1 cellular context compared by ENCODE assay signal in genomic region chr9:124869466-124869985, GRCh38.
A peak's percentile ranks its signal among the peaks of the same experiment; 100 is the strongest.
TF ChIP-seq lines count a peak whose summit lies in the region.

No MANE protein-coding gene starts in this region.

TF ChIP-seq in HepG2, 621 proteins besides CTCF, POLR2A, EP300 and RAD21 (continued from another document):
- TF ChIP-seq, protein P1, sequence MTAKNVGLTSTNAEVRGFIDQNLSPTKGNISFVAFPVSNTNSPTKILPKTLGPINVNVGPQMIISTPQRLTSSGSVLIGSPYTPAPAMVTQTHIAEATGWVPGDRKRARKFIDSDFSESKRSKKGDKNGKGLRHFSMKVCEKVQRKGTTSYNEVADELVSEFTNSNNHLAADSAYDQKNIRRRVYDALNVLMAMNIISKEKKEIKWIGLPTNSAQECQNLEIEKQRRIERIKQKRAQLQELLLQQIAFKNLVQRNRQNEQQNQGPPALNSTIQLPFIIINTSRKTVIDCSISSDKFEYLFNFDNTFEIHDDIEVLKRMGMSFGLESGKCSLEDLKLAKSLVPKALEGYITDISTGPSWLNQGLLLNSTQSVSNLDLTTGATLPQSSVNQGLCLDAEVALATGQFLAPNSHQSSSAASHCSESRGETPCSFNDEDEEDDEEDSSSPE (CRISPR knock-in tag; IDR thresholded peaks at IDR 0.05), result no peak
- TF ChIP-seq ZNF558 (CRISPR knock-in tag; IDR thresholded peaks at IDR 0.05; ENCODE audit: borderline replicate concordance), result 0 out of 2 replicates have a peak, but pooled peaks have one; percentile 28
- no peak for TF ChIP-seq ZNF264 (CRISPR knock-in tag; IDR thresholded peaks at IDR 0.05)
- 0 out of 2 replicates have a peak, but pooled peaks have one; percentile 14 for TF ChIP-seq CBFB (CRISPR knock-in tag; IDR thresholded peaks at IDR 0.05)
- peak; percentile 42; the same call in 1 of the 2 replicates for TF ChIP-seq ZNF230 (CRISPR knock-in tag; IDR thresholded peaks at IDR 0.05)
- 0 out of 2 replicates have a peak, but pooled peaks have one; percentile 38 for TF ChIP-seq CHCHD3 (CRISPR knock-in tag; IDR thresholded peaks at IDR 0.05)
- no peak for TF ChIP-seq ZBTB1 (CRISPR knock-in tag; IDR thresholded peaks at IDR 0.05; ENCODE audit: borderline replicate concordance)
- TF ChIP-seq, protein P2, sequence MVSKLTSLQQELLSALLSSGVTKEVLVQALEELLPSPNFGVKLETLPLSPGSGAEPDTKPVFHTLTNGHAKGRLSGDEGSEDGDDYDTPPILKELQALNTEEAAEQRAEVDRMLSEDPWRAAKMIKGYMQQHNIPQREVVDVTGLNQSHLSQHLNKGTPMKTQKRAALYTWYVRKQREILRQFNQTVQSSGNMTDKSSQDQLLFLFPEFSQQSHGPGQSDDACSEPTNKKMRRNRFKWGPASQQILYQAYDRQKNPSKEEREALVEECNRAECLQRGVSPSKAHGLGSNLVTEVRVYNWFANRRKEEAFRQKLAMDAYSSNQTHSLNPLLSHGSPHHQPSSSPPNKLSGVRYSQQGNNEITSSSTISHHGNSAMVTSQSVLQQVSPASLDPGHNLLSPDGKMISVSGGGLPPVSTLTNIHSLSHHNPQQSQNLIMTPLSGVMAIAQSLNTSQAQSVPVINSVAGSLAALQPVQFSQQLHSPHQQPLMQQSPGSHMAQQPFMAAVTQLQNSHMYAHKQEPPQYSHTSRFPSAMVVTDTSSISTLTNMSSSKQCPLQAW (CRISPR knock-in tag; IDR thresholded peaks at IDR 0.05), result peak; percentile 9; the same call in 1 of the 2 replicates
- TF ChIP-seq ZNF569 (CRISPR knock-in tag; IDR thresholded peaks at IDR 0.05; ENCODE audit: borderline replicate concordance), result no peak
- 0 out of 2 replicates have a peak, but pooled peaks have one; percentile 5 for TF ChIP-seq ZNF34 (CRISPR knock-in tag; IDR thresholded peaks at IDR 0.05; ENCODE audit: borderline replicate concordance)
- TF ChIP-seq ZNF564 (CRISPR knock-in tag; IDR thresholded peaks at IDR 0.05), result no peak
- peak; percentile 22; the same call in 1 of the 2 replicates for TF ChIP-seq ARID2 (CRISPR knock-in tag; IDR thresholded peaks at IDR 0.05; ENCODE audit: borderline replicate concordance)
- no peak for TF ChIP-seq ZMYM2 (CRISPR knock-in tag; IDR thresholded peaks at IDR 0.05)
- TF ChIP-seq, protein P3, sequence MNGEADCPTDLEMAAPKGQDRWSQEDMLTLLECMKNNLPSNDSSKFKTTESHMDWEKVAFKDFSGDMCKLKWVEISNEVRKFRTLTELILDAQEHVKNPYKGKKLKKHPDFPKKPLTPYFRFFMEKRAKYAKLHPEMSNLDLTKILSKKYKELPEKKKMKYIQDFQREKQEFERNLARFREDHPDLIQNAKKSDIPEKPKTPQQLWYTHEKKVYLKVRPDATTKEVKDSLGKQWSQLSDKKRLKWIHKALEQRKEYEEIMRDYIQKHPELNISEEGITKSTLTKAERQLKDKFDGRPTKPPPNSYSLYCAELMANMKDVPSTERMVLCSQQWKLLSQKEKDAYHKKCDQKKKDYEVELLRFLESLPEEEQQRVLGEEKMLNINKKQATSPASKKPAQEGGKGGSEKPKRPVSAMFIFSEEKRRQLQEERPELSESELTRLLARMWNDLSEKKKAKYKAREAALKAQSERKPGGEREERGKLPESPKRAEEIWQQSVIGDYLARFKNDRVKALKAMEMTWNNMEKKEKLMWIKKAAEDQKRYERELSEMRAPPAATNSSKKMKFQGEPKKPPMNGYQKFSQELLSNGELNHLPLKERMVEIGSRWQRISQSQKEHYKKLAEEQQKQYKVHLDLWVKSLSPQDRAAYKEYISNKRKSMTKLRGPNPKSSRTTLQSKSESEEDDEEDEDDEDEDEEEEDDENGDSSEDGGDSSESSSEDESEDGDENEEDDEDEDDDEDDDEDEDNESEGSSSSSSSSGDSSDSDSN (CRISPR knock-in tag; IDR thresholded peaks at IDR 0.05), result peak; percentile 52; the same call in 1 of the 2 replicates
- peak; percentile 41; the same call in 1 of the 2 replicates for TF ChIP-seq SALL2 (CRISPR knock-in tag; IDR thresholded peaks at IDR 0.05)
- TF ChIP-seq ZNF563 (CRISPR knock-in tag; IDR thresholded peaks at IDR 0.05), result peak; percentile 2; the same call in 1 of the 2 replicates
- TF ChIP-seq ZNF337 (CRISPR knock-in tag; IDR thresholded peaks at IDR 0.05; ENCODE audit: borderline replicate concordance, low read depth), result 0 out of 2 replicates have a peak, but pooled peaks have one; percentile 75
- TF ChIP-seq ZNF788 (CRISPR knock-in tag; IDR thresholded peaks at IDR 0.05; ENCODE audit: borderline replicate concordance), result 0 out of 2 replicates have a peak, but pooled peaks have one; percentile 27
- TF ChIP-seq ZBTB10 (CRISPR knock-in tag; IDR thresholded peaks at IDR 0.05; ENCODE audit: borderline replicate concordance), result 0 out of 2 replicates have a peak, but pooled peaks have one; percentile 6
- no peak for TF ChIP-seq NCOR1 (IDR thresholded peaks at IDR 0.05; ENCODE audit: borderline replicate concordance, low read length)
- 0 out of 2 replicates have a peak, but pooled peaks have one; percentile 18 for TF ChIP-seq CENPT (CRISPR knock-in tag; IDR thresholded peaks at IDR 0.05; ENCODE audit: low read depth)
- 0 out of 2 replicates have a peak, but pooled peaks have one; percentile 0 for TF ChIP-seq ZFYVE20 (CRISPR knock-in tag; IDR thresholded peaks at IDR 0.05; ENCODE audit: borderline replicate concordance, low read depth)
- no peak for TF ChIP-seq ZNF33B (CRISPR knock-in tag; IDR thresholded peaks at IDR 0.05)
- TF ChIP-seq GTF2F1 (IDR thresholded peaks at IDR 0.05; ENCODE audit: low read length), result no peak
- TF ChIP-seq GLI4 (CRISPR knock-in tag; IDR thresholded peaks at IDR 0.05; ENCODE audit: borderline replicate concordance), result peak; percentile 73; the same call in 1 of the 2 replicates
- 0 out of 2 replicates have a peak, but pooled peaks have one; percentile 6 for TF ChIP-seq ZNF746 (CRISPR knock-in tag; IDR thresholded peaks at IDR 0.05)
- TF ChIP-seq ZNF775 (CRISPR knock-in tag; IDR thresholded peaks at IDR 0.05; ENCODE audit: borderline replicate concordance), result peak; percentile 29; the same call in 1 of the 2 replicates
- TF ChIP-seq ZNF572 (CRISPR knock-in tag; IDR thresholded peaks at IDR 0.05), result 0 out of 2 replicates have a peak, but pooled peaks have one; percentile 67
- TF ChIP-seq MYC (CRISPR knock-in tag; IDR thresholded peaks at IDR 0.05; ENCODE audit: borderline replicate concordance), result 0 out of 2 replicates have a peak, but pooled peaks have one; percentile 10
- no peak for TF ChIP-seq RORA (CRISPR knock-in tag; IDR thresholded peaks at IDR 0.05)
- 0 out of 2 replicates have a peak, but pooled peaks have one; percentile 14 for TF ChIP-seq IRX3 (CRISPR knock-in tag; IDR thresholded peaks at IDR 0.05; ENCODE audit: borderline replicate concordance, low read depth)
- no peak for TF ChIP-seq HOMEZ (CRISPR knock-in tag; IDR thresholded peaks at IDR 0.05; ENCODE audit: low read depth)
- TF ChIP-seq HDAC1 (CRISPR knock-in tag; IDR thresholded peaks at IDR 0.05), result peak; percentile 10; the same call in 1 of the 2 replicates
- TF ChIP-seq, protein P4, sequence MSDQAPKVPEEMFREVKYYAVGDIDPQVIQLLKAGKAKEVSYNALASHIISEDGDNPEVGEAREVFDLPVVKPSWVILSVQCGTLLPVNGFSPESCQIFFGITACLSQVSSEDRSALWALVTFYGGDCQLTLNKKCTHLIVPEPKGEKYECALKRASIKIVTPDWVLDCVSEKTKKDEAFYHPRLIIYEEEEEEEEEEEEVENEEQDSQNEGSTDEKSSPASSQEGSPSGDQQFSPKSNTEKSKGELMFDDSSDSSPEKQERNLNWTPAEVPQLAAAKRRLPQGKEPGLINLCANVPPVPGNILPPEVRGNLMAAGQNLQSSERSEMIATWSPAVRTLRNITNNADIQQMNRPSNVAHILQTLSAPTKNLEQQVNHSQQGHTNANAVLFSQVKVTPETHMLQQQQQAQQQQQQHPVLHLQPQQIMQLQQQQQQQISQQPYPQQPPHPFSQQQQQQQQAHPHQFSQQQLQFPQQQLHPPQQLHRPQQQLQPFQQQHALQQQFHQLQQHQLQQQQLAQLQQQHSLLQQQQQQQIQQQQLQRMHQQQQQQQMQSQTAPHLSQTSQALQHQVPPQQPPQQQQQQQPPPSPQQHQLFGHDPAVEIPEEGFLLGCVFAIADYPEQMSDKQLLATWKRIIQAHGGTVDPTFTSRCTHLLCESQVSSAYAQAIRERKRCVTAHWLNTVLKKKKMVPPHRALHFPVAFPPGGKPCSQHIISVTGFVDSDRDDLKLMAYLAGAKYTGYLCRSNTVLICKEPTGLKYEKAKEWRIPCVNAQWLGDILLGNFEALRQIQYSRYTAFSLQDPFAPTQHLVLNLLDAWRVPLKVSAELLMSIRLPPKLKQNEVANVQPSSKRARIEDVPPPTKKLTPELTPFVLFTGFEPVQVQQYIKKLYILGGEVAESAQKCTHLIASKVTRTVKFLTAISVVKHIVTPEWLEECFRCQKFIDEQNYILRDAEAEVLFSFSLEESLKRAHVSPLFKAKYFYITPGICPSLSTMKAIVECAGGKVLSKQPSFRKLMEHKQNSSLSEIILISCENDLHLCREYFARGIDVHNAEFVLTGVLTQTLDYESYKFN (CRISPR knock-in tag; conservative IDR thresholded peaks at IDR 0.05), result peak; percentile 10; the same call in 1 of the 2 replicates
- TF ChIP-seq ZSCAN29 (CRISPR knock-in tag; conservative IDR thresholded peaks at IDR 0.05), result 0 out of 2 replicates have a peak, but pooled peaks have one; percentile 41
- TF ChIP-seq ZSCAN25 (CRISPR knock-in tag; IDR thresholded peaks at IDR 0.05), result no peak; the same call in 1 of the 2 replicates
- TF ChIP-seq POLR2G (IDR thresholded peaks at IDR 0.05; ENCODE audit: low read depth, low read length), result no peak
- no peak for TF ChIP-seq RNF219 (CRISPR knock-in tag; IDR thresholded peaks at IDR 0.05)
- no peak for TF ChIP-seq ZNF235 (CRISPR knock-in tag; IDR thresholded peaks at IDR 0.05; ENCODE audit: borderline replicate concordance)
